Comparison of ENCODE assay signal across 9 cellular contexts in the genomic region with DNA sequence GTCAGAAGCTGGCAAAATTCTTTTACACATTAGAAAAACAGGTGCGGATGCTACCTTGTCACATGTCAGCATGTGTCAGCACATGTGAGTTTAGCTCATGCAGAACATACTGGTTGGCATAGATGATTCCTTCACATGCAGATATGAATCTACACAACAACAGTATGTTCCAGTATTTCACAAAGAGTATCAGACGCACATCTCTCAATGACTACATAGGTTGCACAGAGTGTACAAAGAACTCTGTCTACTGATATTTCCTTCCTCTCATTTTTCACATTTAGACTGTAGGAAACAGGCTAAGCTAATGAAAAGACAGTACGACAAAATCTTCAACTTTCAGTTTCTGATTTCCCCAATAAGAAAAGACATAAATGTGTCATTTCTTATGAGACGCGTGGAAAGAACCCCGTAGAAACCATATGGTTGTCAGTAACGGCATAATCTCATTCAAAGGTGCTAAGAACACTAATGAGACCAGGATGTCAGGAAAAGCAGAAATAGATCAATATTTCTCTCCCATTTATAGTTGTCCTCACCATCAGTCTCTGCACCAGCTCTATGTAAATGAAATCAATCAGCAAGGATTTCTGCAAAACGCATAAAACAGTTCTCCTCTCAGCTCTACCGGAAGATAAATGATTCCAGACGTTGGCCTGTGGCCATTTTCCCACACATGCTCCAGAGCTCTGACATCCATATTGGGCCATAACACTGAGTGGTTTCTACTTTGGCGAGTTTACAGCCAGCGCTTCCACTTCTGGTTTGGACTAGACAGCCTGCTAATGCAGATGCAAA.
DNase-seq lines count a peak whose midpoint lies in the region; ATAC-seq and TF ChIP-seq lines count a peak whose summit lies in the region.
"Had no signal": no experiment of that assay in that cellular context is flagged by ENCODE, and none has a peak within 500 bp of the region (broad histone marks: within the 10 kb centered on the region; RNA-seq: fewer than 3 reads in every experiment).

No MANE protein-coding gene starts in this region.

- peaks cover 23% of the 10 kb centered on the region for H3K4me1 Mint-ChIP-seq in activated T-cell treated with anti-CD3 and anti-CD28 coated beads, Interleukin-2, amount 50 U/mL, for 72 hours (ENCODE audit: low read depth)
- peaks cover 25% of the 10 kb centered on the region for H3K4me1 Mint-ChIP-seq in activated T-cell treated with anti-CD3 and anti-CD28 coated beads, Interleukin-2, amount 50 U/mL, for 24 hours (ENCODE audit: low read depth)
- H3K4me1 Mint-ChIP-seq in T-helper 17 cell, result peaks cover 10% of the 10 kb centered on the region

- no peak for TF ChIP-seq CTCF in ascending aorta (IDR thresholded peaks at IDR 0.05)
- TF ChIP-seq CTCF in left lung (IDR thresholded peaks at IDR 0.05), result no peak

- no peak for DNase-seq in activated T-cell treated with anti-CD3 and anti-CD28 coated beads, Interleukin-2, amount 50 U/mL, for 72 hours
- DNase-seq in activated T-cell treated with anti-CD3 and anti-CD28 coated beads, Interleukin-2, amount 50 U/mL, for 24 hours, result no peak
- DNase-seq in ascending aorta (ENCODE audit: low spot score in 2 of 2) (peak in 1 of 2 donors; percentile 87), left lung (no peak), ureter (ENCODE audit: low spot score) (peak; percentile 78), T-helper 17 cell (no peak), hepatic stellate cell (ENCODE audit: low spot score) (no peak)

- H3K27ac ChIP-seq in ascending aorta (peak overlapping the region; percentile 63 to 82), left lung (peak overlapping the region; percentile 55 to 68)

- H3K27me3 ChIP-seq in ascending aorta (no peaks in the 10 kb centered on the region), left lung (no peaks in the 10 kb centered on the region)

- H3K27me3 Mint-ChIP-seq in activated T-cell treated with anti-CD3 and anti-CD28 coated beads, Interleukin-2, amount 50 U/mL, for 72 hours (ENCODE audit: low read depth), result peaks cover 23% of the 10 kb centered on the region
- H3K27me3 Mint-ChIP-seq in activated T-cell treated with anti-CD3 and anti-CD28 coated beads, Interleukin-2, amount 50 U/mL, for 24 hours, result peaks cover 37% of the 10 kb centered on the region
- peaks cover 62% of the 10 kb centered on the region for H3K27me3 Mint-ChIP-seq in T-helper 17 cell

- H3K27ac Mint-ChIP-seq in activated T-cell treated with anti-CD3 and anti-CD28 coated beads, Interleukin-2, amount 50 U/mL, for 72 hours, result no peak overlapping the region
- H3K27ac Mint-ChIP-seq in activated T-cell treated with anti-CD3 and anti-CD28 coated beads, Interleukin-2, amount 50 U/mL, for 24 hours, result no peak overlapping the region
- no peak overlapping the region for H3K27ac Mint-ChIP-seq in T-helper 17 cell
- H3K27ac Mint-ChIP-seq: natural killer cell treated with Interleukin-12 subunit alpha and Interleukin-12 subunit beta and Interleukin-15 and Interleukin-18, amount 100 ng/mL, for 72 hours had no signal

- H3K4me1 ChIP-seq in ascending aorta (peaks cover 9 to 41% of the 10 kb centered on the region in 2 donors), left lung (peaks cover 0 to 46% of the 10 kb centered on the region in 2 donors)

- no peaks in the 10 kb centered on the region for H3K9me3 Mint-ChIP-seq in activated T-cell treated with anti-CD3 and anti-CD28 coated beads, Interleukin-2, amount 50 U/mL, for 72 hours
- H3K9me3 Mint-ChIP-seq in activated T-cell treated with anti-CD3 and anti-CD28 coated beads, Interleukin-2, amount 50 U/mL, for 24 hours, result no peaks in the 10 kb centered on the region

- H3K4me3 Mint-ChIP-seq in activated T-cell treated with anti-CD3 and anti-CD28 coated beads, Interleukin-2, amount 50 U/mL, for 72 hours, result peak overlapping the region; percentile 32 to 35
- no peak overlapping the region for H3K4me3 Mint-ChIP-seq in activated T-cell treated with anti-CD3 and anti-CD28 coated beads, Interleukin-2, amount 50 U/mL, for 24 hours
- no peak overlapping the region for H3K4me3 Mint-ChIP-seq in T-helper 17 cell
- H3K4me3 Mint-ChIP-seq: natural killer cell treated with Interleukin-12 subunit alpha and Interleukin-12 subunit beta and Interleukin-15 and Interleukin-18, amount 100 ng/mL, for 72 hours had no signal

- intact Hi-C loops in ascending aorta (cut with DNase I) (loop anchor here (5.0 kb wide), 1 partner anchor 77 kb away; no protein-coding TSS in a partner anchor), left lung (cut with DNase I) (no loop called here)

- H3K4me3 ChIP-seq in ascending aorta, result peak overlapping the region; percentile 52 to 67
- peak overlapping the region in 1 of 2 donors; percentile 13 for H3K4me3 ChIP-seq in left lung

- H3K9me3 ChIP-seq in ascending aorta (no peaks in the 10 kb centered on the region), left lung (no peaks in the 10 kb centered on the region), T-helper 17 cell (ENCODE audit: control insufficient read depth, low read length, poor library complexity, severe bottlenecking) (no peaks in the 10 kb centered on the region)

- peak; percentile 40 to 75 for ATAC-seq in activated T-cell treated with anti-CD3 and anti-CD28 coated beads, Interleukin-2, amount 50 U/mL, for 72 hours (replicated peaks in 1 of 2)
- ATAC-seq in left lung (peak; percentile 9), HG03469 (IDR thresholded peaks at IDR 0.05; ENCODE audit: unreplicated experiment) (no peak), T-helper 17 cell (no peak)

- no peaks in the 10 kb centered on the region for H3K36me3 ChIP-seq in ascending aorta
- H3K36me3 ChIP-seq in left lung, result no peaks in the 10 kb centered on the region

- no peaks in the 10 kb centered on the region for H3K36me3 Mint-ChIP-seq in activated T-cell treated with anti-CD3 and anti-CD28 coated beads, Interleukin-2, amount 50 U/mL, for 72 hours (ENCODE audit: insufficient read depth in 2 of 2)
- H3K36me3 Mint-ChIP-seq in activated T-cell treated with anti-CD3 and anti-CD28 coated beads, Interleukin-2, amount 50 U/mL, for 24 hours (ENCODE audit: low read depth), result no peaks in the 10 kb centered on the region
- H3K36me3 Mint-ChIP-seq in T-helper 17 cell (ENCODE audit: low read depth), result no peaks in the 10 kb centered on the region
- H3K36me3 Mint-ChIP-seq: natural killer cell treated with Interleukin-12 subunit alpha and Interleukin-12 subunit beta and Interleukin-15 and Interleukin-18, amount 100 ng/mL, for 72 hours had no signal

Comparison
In these comparisons a context has a peak if more than half of its experiments do, and no peak if none do; other contexts are left out.
1. H3K4me3 Mint-ChIP-seq: peak in activated T-cell treated with anti-CD3 and anti-CD28 coated beads, Interleukin-2, amount 50 U/mL, for 72 hours (2 of 2); none in activated T-cell treated with anti-CD3 and anti-CD28 coated beads, Interleukin-2, amount 50 U/mL, for 24 hours (single experiment) and T-helper 17 cell (single experiment).
2. ATAC-seq: peak in activated T-cell treated with anti-CD3 and anti-CD28 coated beads, Interleukin-2, amount 50 U/mL, for 72 hours (2 of 2) and left lung (single experiment); none in HG03469 (single experiment) and T-helper 17 cell (single experiment).